Comparison of ENCODE assay signal across 8 cellular contexts in the genomic region with DNA sequence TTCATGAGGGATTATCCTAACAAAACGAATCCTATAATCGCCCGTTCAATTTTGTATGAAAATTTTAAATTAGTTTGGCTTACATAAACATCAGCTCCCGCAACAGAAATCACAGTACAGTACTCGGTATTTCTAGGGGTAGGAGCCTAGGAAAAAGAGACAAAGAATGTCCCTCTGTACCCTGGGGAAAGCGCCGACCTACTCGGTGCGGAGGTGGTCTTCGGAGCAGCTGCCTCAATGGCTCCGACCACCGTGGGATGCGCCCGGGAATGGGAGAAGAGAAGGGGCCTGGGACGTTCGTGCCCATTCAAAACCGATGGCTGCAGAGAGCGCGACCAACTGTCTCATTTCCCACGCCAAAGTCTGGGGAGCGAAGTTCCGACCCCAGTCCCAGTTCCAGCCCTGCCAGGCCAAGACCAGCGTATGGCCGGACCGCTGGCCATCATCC. TPM values are rescaled to one million over a fixed set of nuclear protein-coding genes. Genes with fewer than 3 reads are reported as not detected.
DNase-seq lines count a peak whose midpoint lies in the region; ATAC-seq and TF ChIP-seq lines count a peak whose summit lies in the region.

No MANE protein-coding gene starts in this region.

- H3K36me3 Mint-ChIP-seq in CD4-positive, alpha-beta T cell (ENCODE audit: low read depth) = peaks cover 4% of the 10 kb centered on the region
- peaks cover 3% of the 10 kb centered on the region for H3K36me3 Mint-ChIP-seq in type B pancreatic cell

- no peaks in the 10 kb centered on the region for H3K27me3 ChIP-seq in CD4-positive, alpha-beta T cell (ENCODE audit: control insufficient read depth, insufficient read depth, low read length)
- H3K27me3 ChIP-seq in adrenal gland (no peaks in the 10 kb centered on the region), liver (ENCODE audit: control insufficient read depth in 4 of 4, insufficient read depth in 4 of 4, low read length in 3 of 4) (no peaks in the 10 kb centered on the region)

- H3K4me3 ChIP-seq in adrenal gland (peak overlapping the region in 3 of 4 donors; percentile 55 to 80 (median 70)), liver (ENCODE audit: low read depth in 1 of 3, low read length in 3 of 3) (peak overlapping the region; percentile 71 to 89 (median 84))

- H3K4me3 Mint-ChIP-seq in CD4-positive, alpha-beta T cell = peak overlapping the region; percentile 94
- peak overlapping the region; percentile 94 for H3K4me3 Mint-ChIP-seq in type B pancreatic cell

- WGBS in adrenal gland, 4 donors = 5 to 13% (median 8%) methylated on average over 14 to 25 of the region's 25 CpGs
- WGBS in liver = 1% methylated on average over 25 of the region's 25 CpGs

- CTCF ChIA-PET in CD4-positive, alpha-beta T cell (lab: Charles Lee) = interaction anchor here (1.1 to 1.7 kb wide), 2 partner anchors 12 to 49 kb away, joined by 4 read pairs; no protein-coding TSS in a partner anchor

- POLR2A ChIA-PET in CD4-positive, alpha-beta T cell (lab: Charles Lee) = interaction anchor here (0.8 to 3.5 kb wide), 13 partner anchors 14 to 794 kb away, joined by 3 to 12 read pairs (median 4); a partner anchor contains a TSS

- no peak for TF ChIP-seq CTCF in CD4-positive, alpha-beta T cell (IDR thresholded peaks at IDR 0.05)
- TF ChIP-seq CTCF in adrenal gland (IDR thresholded peaks at IDR 0.05) = no peak
- TF ChIP-seq CTCF in liver (IDR thresholded peaks at IDR 0.05; ENCODE audit: low read depth, low read length, missing input control) = no peak
- TF ChIP-seq CTCF in type B pancreatic cell (conservative IDR thresholded peaks at IDR 0.05) = no peak
- no peak for TF ChIP-seq CTCF in GM20000 (IDR thresholded peaks at IDR 0.05; ENCODE audit: extremely low read depth, missing control alignments)

- TF ChIP-seq RAD21 in liver (IDR thresholded peaks at IDR 0.05) = no peak

- H3K27ac ChIP-seq in CD4-positive, alpha-beta T cell (ENCODE audit: low read depth, low read length) = peak overlapping the region; percentile 64
- peak overlapping the region; percentile 3 to 94 (median 84) for H3K27ac ChIP-seq in adrenal gland
- peak overlapping the region; percentile 92 to 96 for H3K27ac ChIP-seq in liver (ENCODE audit: low read depth in 1 of 2, low read length in 2 of 2)

- no peaks in the 10 kb centered on the region for H3K27me3 Mint-ChIP-seq in CD4-positive, alpha-beta T cell
- H3K27me3 Mint-ChIP-seq in type B pancreatic cell = no peaks in the 10 kb centered on the region

- no peaks in the 10 kb centered on the region for H3K9me3 ChIP-seq in CD4-positive, alpha-beta T cell (ENCODE audit: control insufficient read depth, low read length)
- H3K9me3 ChIP-seq in adrenal gland (replicated peaks in 1 of 3) (no peaks in the 10 kb centered on the region), liver (ENCODE audit: control insufficient read depth in 4 of 4, low read length in 3 of 4) (no peaks in the 10 kb centered on the region)

- peak overlapping the region; percentile 92 for H3K27ac Mint-ChIP-seq in CD4-positive, alpha-beta T cell
- H3K27ac Mint-ChIP-seq in type B pancreatic cell = peak overlapping the region; percentile 91

- H3K4me1 ChIP-seq in adrenal gland (replicated peaks in 1 of 2) (peaks cover 4 to 9% of the 10 kb centered on the region in 2 donors), liver (ENCODE audit: control insufficient read depth in 4 of 4, insufficient read depth in 4 of 4, low read length in 3 of 4) (peaks cover 3 to 18% (median 16%) of the 10 kb centered on the region in 4 donors)

- H3K36me3 ChIP-seq in adrenal gland (replicated peaks in 1 of 2) (no peaks in the 10 kb centered on the region), liver (ENCODE audit: control insufficient read depth in 4 of 4, insufficient read depth in 3 of 4, low read depth in 1 of 4, low read length in 3 of 4) (no peaks in the 10 kb centered on the region)

- no peak for ATAC-seq in CD4-positive, alpha-beta T cell (ENCODE audit: poor library complexity)
- ATAC-seq in HG02798 (IDR thresholded peaks at IDR 0.05; ENCODE audit: poor library complexity, unreplicated experiment) (peak; percentile 2), HG03025 (IDR thresholded peaks at IDR 0.05; ENCODE audit: low FRiP score, unreplicated experiment) (no peak)

- peaks cover 51% of the 10 kb centered on the region for H3K4me1 Mint-ChIP-seq in CD4-positive, alpha-beta T cell (ENCODE audit: low read depth)
- peaks cover 21% of the 10 kb centered on the region for H3K4me1 Mint-ChIP-seq in type B pancreatic cell (ENCODE audit: unreplicated experiment)

- no peaks in the 10 kb centered on the region for H3K9me3 Mint-ChIP-seq in CD4-positive, alpha-beta T cell
- no peaks in the 10 kb centered on the region for H3K9me3 Mint-ChIP-seq in type B pancreatic cell

- no peak for DNase-seq in CD4-positive, alpha-beta T cell
- no peak for DNase-seq in adrenal gland
- DNase-seq in type B pancreatic cell (ENCODE audit: extremely low spot score, unreplicated experiment) = no peak
- no peak for DNase-seq in NCI-H187 (lab: John Stamatoyannopoulos, UW)
- no peak for DNase-seq in GM20000 (ENCODE audit: low spot score)

- intact Hi-C loops in CD4-positive, alpha-beta T cell (cut with DNase I, micrococcal nuclease) = loop anchor here (1.0 to 10.0 kb wide), 7 partner anchors 60 to 1143 kb away; a partner anchor contains a TSS
- intact Hi-C loops in adrenal gland (cut with DNase I) = no loop called here

- TF ChIP-seq POLR2A in adrenal gland (IDR thresholded peaks at IDR 0.05) = no peak

- peak overlapping the region; percentile 84 to 94 for H3K9ac ChIP-seq in liver (ENCODE audit: low read depth in 1 of 2, low read length in 2 of 2)

TF ChIP-seq in liver, 16 proteins besides CTCF, POLR2A, EP300 and RAD21:
- no peak for TF ChIP-seq SP1 (IDR thresholded peaks at IDR 0.05)
- TF ChIP-seq, protein P1, sequence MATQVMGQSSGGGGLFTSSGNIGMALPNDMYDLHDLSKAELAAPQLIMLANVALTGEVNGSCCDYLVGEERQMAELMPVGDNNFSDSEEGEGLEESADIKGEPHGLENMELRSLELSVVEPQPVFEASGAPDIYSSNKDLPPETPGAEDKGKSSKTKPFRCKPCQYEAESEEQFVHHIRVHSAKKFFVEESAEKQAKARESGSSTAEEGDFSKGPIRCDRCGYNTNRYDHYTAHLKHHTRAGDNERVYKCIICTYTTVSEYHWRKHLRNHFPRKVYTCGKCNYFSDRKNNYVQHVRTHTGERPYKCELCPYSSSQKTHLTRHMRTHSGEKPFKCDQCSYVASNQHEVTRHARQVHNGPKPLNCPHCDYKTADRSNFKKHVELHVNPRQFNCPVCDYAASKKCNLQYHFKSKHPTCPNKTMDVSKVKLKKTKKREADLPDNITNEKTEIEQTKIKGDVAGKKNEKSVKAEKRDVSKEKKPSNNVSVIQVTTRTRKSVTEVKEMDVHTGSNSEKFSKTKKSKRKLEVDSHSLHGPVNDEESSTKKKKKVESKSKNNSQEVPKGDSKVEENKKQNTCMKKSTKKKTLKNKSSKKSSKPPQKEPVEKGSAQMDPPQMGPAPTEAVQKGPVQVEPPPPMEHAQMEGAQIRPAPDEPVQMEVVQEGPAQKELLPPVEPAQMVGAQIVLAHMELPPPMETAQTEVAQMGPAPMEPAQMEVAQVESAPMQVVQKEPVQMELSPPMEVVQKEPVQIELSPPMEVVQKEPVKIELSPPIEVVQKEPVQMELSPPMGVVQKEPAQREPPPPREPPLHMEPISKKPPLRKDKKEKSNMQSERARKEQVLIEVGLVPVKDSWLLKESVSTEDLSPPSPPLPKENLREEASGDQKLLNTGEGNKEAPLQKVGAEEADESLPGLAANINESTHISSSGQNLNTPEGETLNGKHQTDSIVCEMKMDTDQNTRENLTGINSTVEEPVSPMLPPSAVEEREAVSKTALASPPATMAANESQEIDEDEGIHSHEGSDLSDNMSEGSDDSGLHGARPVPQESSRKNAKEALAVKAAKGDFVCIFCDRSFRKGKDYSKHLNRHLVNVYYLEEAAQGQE (IDR thresholded peaks at IDR 0.05) = no peak
- TF ChIP-seq NR2F2 (IDR thresholded peaks at IDR 0.05) = no peak
- TF ChIP-seq, protein P2, sequence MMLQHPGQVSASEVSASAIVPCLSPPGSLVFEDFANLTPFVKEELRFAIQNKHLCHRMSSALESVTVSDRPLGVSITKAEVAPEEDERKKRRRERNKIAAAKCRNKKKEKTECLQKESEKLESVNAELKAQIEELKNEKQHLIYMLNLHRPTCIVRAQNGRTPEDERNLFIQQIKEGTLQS (IDR thresholded peaks at IDR 0.05) = no peak
- TF ChIP-seq EGR1 (IDR thresholded peaks at IDR 0.05; ENCODE audit: low read depth in 2 of 2) = no peak
- no peak for TF ChIP-seq FOXA2 (IDR thresholded peaks at IDR 0.05)
- TF ChIP-seq YY1 (IDR thresholded peaks at IDR 0.05) = no peak
- TF ChIP-seq HNF4G (IDR thresholded peaks at IDR 0.05) = no peak
- TF ChIP-seq JUND (IDR thresholded peaks at IDR 0.05) = no peak
- no peak for TF ChIP-seq HNF4A (conservative IDR thresholded peaks at IDR 0.05)

RNA-seq across cellular contexts. Expression of a gene that starts 0.6 kb away (rescaled TPM):
- 1 to 10 TPM; 3.8 to 4.6 TPM for total RNA-seq in CD4-positive, alpha-beta T cell
- total RNA-seq in adrenal gland (10 to 100 TPM in 7 of 8 donors, 1 to 10 TPM in 1; 4.6 to 22.4 (median 13.0) TPM), liver (10 to 100 TPM; 25.1 to 50.9 TPM), type B pancreatic cell (ENCODE audit: low replicate concordance) (23.7 and 26.6 TPM in 2 replicates)
- polyA plus RNA-seq in adrenal gland (10 to 100 TPM in 1 of 3 donors, 1 to 10 TPM in 2; 5.0 to 30.1 (median 5.3) TPM), liver (10 to 100 TPM; 24.9 to 29.4 TPM)

Comparison
In these comparisons a context has a peak if more than half of its experiments do, and no peak if none do; other contexts are left out.
1. intact Hi-C loops: an anchor here in CD4-positive, alpha-beta T cell (1.0 to 10.0 kb wide); none called in adrenal gland.